16 cellular contexts compared by ENCODE assay signal in genomic region chr3:52689151-52689550, GRCh38. TPM values are rescaled to one million over a fixed set of nuclear protein-coding genes. Genes with fewer than 3 reads are reported as not detected.
DNase-seq lines count a peak whose midpoint lies in the region; ATAC-seq and TF ChIP-seq lines count a peak whose summit lies in the region.
"Had no signal": no experiment of that assay in that cellular context is flagged by ENCODE, and none has a peak within 500 bp of the region (broad histone marks: within the 10 kb centered on the region; RNA-seq: fewer than 3 reads in every experiment).

No MANE protein-coding gene starts in this region.

- CTCF ChIA-PET in activated naive CD4-positive, alpha-beta T cell treated with anti-CD3 and anti-CD28 coated beads, Interleukin-2, amount 10 ng/mL, durations not matched to agents 7 days and 5 days (lab: Charles Lee): interaction anchor here (1.1 to 1.3 kb wide), 2 partner anchors 10 to 32 kb away, joined by 3 to 4 read pairs; no protein-coding TSS in a partner anchor
- CTCF ChIA-PET in PC-9 (lab: Charles Lee): no interaction called here

- peaks cover 65% of the 10 kb centered on the region for H3K79me2 ChIP-seq in PC-9 (ENCODE audit: low read depth)

- BruUV-seq in PC-9 (replicated peaks; lab: Mats Ljungman, UMichigan): no TSS peak

- POLR2A ChIA-PET in PC-9 (lab: Charles Lee; ENCODE audit: unreplicated experiment): interaction anchor here (0.6 kb wide), 1 partner anchor 146 kb away, joined by 10 read pairs; no protein-coding TSS in a partner anchor

- no peaks in the 10 kb centered on the region for H3K9me2 ChIP-seq in PC-9 (ENCODE audit: insufficient read depth)

- peaks cover 44% of the 10 kb centered on the region for H3K4me1 Mint-ChIP-seq in activated naive CD4-positive, alpha-beta T cell treated with anti-CD3 and anti-CD28 coated beads, Interleukin-2, amount 10 ng/mL, durations not matched to agents 7 days and 5 days

- H4K20me1 ChIP-seq in PC-9 (ENCODE audit: insufficient read depth): peaks cover 50% of the 10 kb centered on the region

- H3K27ac ChIP-seq in PC-9: peak overlapping the region; percentile 60; the same call in 1 of the 2 replicates
- peak overlapping the region; percentile 90 for H3K27ac ChIP-seq in epithelial cell of prostate
- H3K27ac ChIP-seq in stomach: peak overlapping the region in 4 of 5 donors; percentile 92 to 100 (median 94)

- H3K9me3 Mint-ChIP-seq in activated naive CD4-positive, alpha-beta T cell treated with anti-CD3 and anti-CD28 coated beads, Interleukin-2, amount 50 U/mL, for 72 hours: no peaks in the 10 kb centered on the region
- H3K9me3 Mint-ChIP-seq in activated naive CD4-positive, alpha-beta T cell treated with anti-CD3 and anti-CD28 coated beads, Interleukin-2, amount 10 ng/mL, durations not matched to agents 7 days and 5 days: no peaks in the 10 kb centered on the region
- H3K9me3 Mint-ChIP-seq: T-helper 2 cell treated with Interferon-gamma antibody and Interleukin-4, amounts not matched to agents 5 μg/mL and 100 μg/mL, for 36 hours had no signal

- intact Hi-C loops in PC-9 (cut with micrococcal nuclease; ENCODE audit: unreplicated experiment): no loop called here
- intact Hi-C loops in stomach (cut with DNase I; ENCODE audit: low total_unique reads): no loop called here

- H3F3A ChIP-seq in PC-9 (ENCODE audit: insufficient read depth, low read depth): peaks cover 79% of the 10 kb centered on the region

- H3K4me3 ChIP-seq in PC-9 (no peak overlapping the region), stomach (peak overlapping the region in 1 of 4 donors; percentile 86), BE2C (ENCODE audit: low read depth, low read length) (no peak overlapping the region)

- H3K27ac Mint-ChIP-seq in activated naive CD4-positive, alpha-beta T cell treated with anti-CD3 and anti-CD28 coated beads, Interleukin-2, amount 50 U/mL, for 72 hours: peak overlapping the region; percentile 94 to 96
- H3K27ac Mint-ChIP-seq in activated naive CD4-positive, alpha-beta T cell treated with anti-CD3 and anti-CD28 coated beads, Interleukin-2, amount 10 ng/mL, durations not matched to agents 7 days and 5 days: no peak overlapping the region
- H3K27ac Mint-ChIP-seq: T-helper 2 cell treated with Interferon-gamma antibody and Interleukin-4, amounts not matched to agents 5 μg/mL and 100 μg/mL, for 36 hours had no signal

- no peak for TF ChIP-seq EP300 in stomach (IDR thresholded peaks at IDR 0.05)

- no peak for DNase-seq in activated naive CD4-positive, alpha-beta T cell treated with anti-CD3 and anti-CD28 coated beads, Interleukin-2, amount 50 U/mL, for 72 hours (ENCODE audit: low spot score in 2 of 2)
- DNase-seq in activated naive CD4-positive, alpha-beta T cell treated with anti-CD3 and anti-CD28 coated beads, Interleukin-2, amount 10 ng/mL, durations not matched to agents 7 days and 5 days: no peak
- no peak for DNase-seq in PC-9
- DNase-seq in epithelial cell of prostate (ENCODE audit: low read depth, low spot score): no peak
- no peak for DNase-seq in stomach
- no peak for DNase-seq in BE2C
- DNase-seq in stimulated activated CD4-positive, alpha-beta T cell treated with anti-CD3 and anti-CD28 coated beads, Interleukin-4, amount 100 ng/mL, for 1 hour: no peak
- DNase-seq: central memory CD4-positive, alpha-beta T cell; NCI-H1092; NK-92 treated with Interleukin-12 subunit alpha and Interleukin-12 subunit beta, amount 100 ng/mL, for 24 hours; SHP77; stimulated activated CD4-positive, alpha-beta T cell treated with anti-CD3 and anti-CD28 coated beads, Interleukin-4, amount 100 ng/mL, for 24 hours had no signal

- H3K4me3 Mint-ChIP-seq in activated naive CD4-positive, alpha-beta T cell treated with anti-CD3 and anti-CD28 coated beads, Interleukin-2, amount 10 ng/mL, durations not matched to agents 7 days and 5 days: no peak overlapping the region

- no peak for TF ChIP-seq POLR2A in stomach (IDR thresholded peaks at IDR 0.05)

- peaks cover 69 to 77% of the 10 kb centered on the region in 2 donors for H3K36me3 Mint-ChIP-seq in activated naive CD4-positive, alpha-beta T cell treated with anti-CD3 and anti-CD28 coated beads, Interleukin-2, amount 50 U/mL, for 72 hours
- H3K36me3 Mint-ChIP-seq in activated naive CD4-positive, alpha-beta T cell treated with anti-CD3 and anti-CD28 coated beads, Interleukin-2, amount 10 ng/mL, durations not matched to agents 7 days and 5 days: peaks cover 71% of the 10 kb centered on the region

- H3K4me1 ChIP-seq in PC-9 (replicated peaks; ENCODE audit: insufficient read depth) (peaks cover 31% of the 10 kb centered on the region), stomach (peaks cover 9 to 47% (median 46%) of the 10 kb centered on the region in 4 donors), BE2C (no peaks in the 10 kb centered on the region)

- TF ChIP-seq CTCF in PC-9 (conservative IDR thresholded peaks at IDR 0.05) (no peak), stomach (IDR thresholded peaks at IDR 0.05) (no peak), BE2C (IDR thresholded peaks at IDR 0.05; ENCODE audit: low read depth, low read length) (no peak)

- no peaks in the 10 kb centered on the region for H3K27me3 Mint-ChIP-seq in activated naive CD4-positive, alpha-beta T cell treated with anti-CD3 and anti-CD28 coated beads, Interleukin-2, amount 10 ng/mL, durations not matched to agents 7 days and 5 days

- 48 to 74% (median 60%) methylated on average over 3 of the region's 3 CpGs for WGBS in stomach, 5 donors

- H3K36me3 ChIP-seq in PC-9 (ENCODE audit: low read depth) (peaks cover 68% of the 10 kb centered on the region), stomach (peaks cover 60 to 73% (median 72%) of the 10 kb centered on the region in 4 donors), BE2C (peaks cover 75% of the 10 kb centered on the region)

- H3K27me3 ChIP-seq in PC-9 (ENCODE audit: insufficient read depth, low read depth): no peaks in the 10 kb centered on the region
- H3K27me3 ChIP-seq in stomach: no peaks in the 10 kb centered on the region
- H3K27me3 ChIP-seq in BE2C: no peaks in the 10 kb centered on the region

- H3K9me3 ChIP-seq in PC-9 (ENCODE audit: insufficient read depth, low read depth): no peaks in the 10 kb centered on the region
- H3K9me3 ChIP-seq in stomach: no peaks in the 10 kb centered on the region
- no peaks in the 10 kb centered on the region for H3K9me3 ChIP-seq in BE2C

- no peak overlapping the region for H2AFZ ChIP-seq in PC-9

- H3K4me2 ChIP-seq in PC-9: peak overlapping the region; percentile 100; the same call in 1 of the 2 replicates

- no peak for ATAC-seq in activated naive CD4-positive, alpha-beta T cell treated with anti-CD3 and anti-CD28 coated beads, Interleukin-2, amount 50 U/mL, for 72 hours
- ATAC-seq in GM19328 (IDR thresholded peaks at IDR 0.05; ENCODE audit: unreplicated experiment): no peak
- ATAC-seq: HCT116, sciatic nerve had no signal

RNA-seq across cellular contexts. Expression of gene GNL3, which starts 3.3 kb away (rescaled TPM):
- 100 to 1,000 TPM; 171 to 217 TPM for total RNA-seq in activated naive CD4-positive, alpha-beta T cell treated with anti-CD3 and anti-CD28 coated beads, Interleukin-2, amount 50 U/mL, for 72 hours
- total RNA-seq in PC-9 (2021): 82.3 and 91.2 TPM in 2 replicates
- 100 to 1,000 TPM in 1 of 5 donors, 10 to 100 TPM in 3, 1 to 10 TPM in 1; 5.8 to 114 (median 88.9) TPM for total RNA-seq in stomach
- polyA plus RNA-seq in stomach: 10 to 100 TPM; 37.9 to 69.1 (median 55.3) TPM
- 75.2 TPM for polyA plus RNA-seq in BE2C (2012; ENCODE audit: insufficient read depth, insufficient read length, low read depth)

RNA-seq across cellular contexts. Expression of gene PBRM1, which starts 3.4 kb away (rescaled TPM):
- 10 to 100 TPM; 69.5 to 70.1 TPM for total RNA-seq in activated naive CD4-positive, alpha-beta T cell treated with anti-CD3 and anti-CD28 coated beads, Interleukin-2, amount 50 U/mL, for 72 hours
- 35.2 and 42.8 TPM in 2 replicates for total RNA-seq in PC-9 (2021)
- 100 to 1,000 TPM in 3 of 5 donors, 10 to 100 TPM in 2; 55.0 to 130 (median 105) TPM for total RNA-seq in stomach
- polyA plus RNA-seq in stomach: 1 to 10 TPM; 6.0 to 8.4 (median 7.8) TPM
- polyA plus RNA-seq in BE2C (2012; ENCODE audit: insufficient read depth, insufficient read length, low read depth): 14.8 TPM

RNA-seq across cellular contexts. Expression of gene GLT8D1, which starts 16.4 kb away (rescaled TPM):
- total RNA-seq in activated naive CD4-positive, alpha-beta T cell treated with anti-CD3 and anti-CD28 coated beads, Interleukin-2, amount 50 U/mL, for 72 hours: 10 to 100 TPM; 28.4 to 35.0 TPM
- total RNA-seq in PC-9 (2021) (42.1 and 48.6 TPM in 2 replicates), stomach (10 to 100 TPM in 4 of 5 donors, 1 to 10 TPM in 1; 9.4 to 81.9 (median 23.5) TPM)
- 10 to 100 TPM; 19.9 to 29.8 (median 24.7) TPM for polyA plus RNA-seq in stomach
- polyA plus RNA-seq in BE2C (2012; ENCODE audit: insufficient read depth, insufficient read length, low read depth): 40.6 TPM

RNA-seq across cellular contexts. Expression of gene SPCS1, which starts 16.8 kb away (rescaled TPM):
- 100 to 1,000 TPM in 1 of 2 donors, 10 to 100 TPM in 1; 94.3 to 102 TPM for total RNA-seq in activated naive CD4-positive, alpha-beta T cell treated with anti-CD3 and anti-CD28 coated beads, Interleukin-2, amount 50 U/mL, for 72 hours
- total RNA-seq in PC-9 (2021) (91.9 and 104 TPM in 2 replicates), stomach (100 to 1,000 TPM in 1 of 5 donors, 10 to 100 TPM in 2, 1 to 10 TPM in 1, under 1 TPM in 1; 0.58 to 332 (median 57.5) TPM)
- 100 to 1,000 TPM; 108 to 148 (median 118) TPM for polyA plus RNA-seq in stomach
- 134 TPM for polyA plus RNA-seq in BE2C (2012; ENCODE audit: insufficient read depth, insufficient read length, low read depth)
